In the genomic region with DNA sequence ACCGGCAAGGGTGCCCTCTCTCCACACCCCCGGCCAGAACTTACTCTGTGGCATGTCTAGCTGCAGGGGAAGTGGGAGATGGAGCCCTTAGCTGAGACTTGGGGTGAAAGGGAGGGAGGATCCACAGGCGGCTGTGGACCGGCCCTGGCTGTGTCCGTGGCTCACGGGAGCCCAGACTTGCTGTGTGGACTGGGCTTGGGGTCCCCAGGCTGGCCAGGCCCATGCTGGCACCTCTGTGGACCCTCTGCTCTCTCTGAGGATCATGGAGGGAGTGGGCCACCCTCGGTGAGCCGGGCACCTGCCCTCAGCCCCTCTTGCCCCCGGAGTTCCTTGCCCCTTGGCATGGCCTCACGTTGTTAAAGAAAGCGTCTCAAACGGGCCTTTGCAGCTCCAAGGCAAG, we compare ENCODE assay signal across 28 cellular contexts. TPM values are rescaled to one million over a fixed set of nuclear protein-coding genes. Genes with fewer than 3 reads are reported as not detected.
"Had no signal": no experiment of that assay in that cellular context is flagged by ENCODE, and none has a peak within 500 bp of the region (broad histone marks: within the 10 kb centered on the region; RNA-seq: fewer than 3 reads in every experiment).

No MANE protein-coding gene starts in this region.

- H3K9me3 Mint-ChIP-seq: activated B cell treated with CpG ODN at 0.5 μM for 24 hours; activated CD8-positive, alpha-beta T cell treated with anti-CD3 and anti-CD28 coated beads for 36 hours; activated T-cell treated with anti-CD3 and anti-CD28 coated beads, Interleukin-2, amount 50 U/mL, for 4 hours; activated T-helper 17 cell treated with anti-CD3 and anti-CD28 coated beads, Interleukin-2, amount 50 U/mL, for 72 hours; T-helper 2 cell treated with Interferon-gamma antibody and Interleukin-4, amounts not matched to agents 5 μg/mL and 100 μg/mL, for 36 hours had no signal

- H3K4me3 ChIP-seq: colonic mucosa, esophagus squamous epithelium had no signal

- H3K27ac ChIP-seq: colonic mucosa, epithelial cell of prostate, esophagus squamous epithelium, WERI-Rb-1 had no signal

- H3K9me3 ChIP-seq: colonic mucosa, esophagus squamous epithelium had no signal

- H3K4me3 Mint-ChIP-seq: activated B cell treated with CpG ODN at 0.5 μM for 24 hours; activated CD8-positive, alpha-beta T cell treated with anti-CD3 and anti-CD28 coated beads for 36 hours; activated naive CD8-positive, alpha-beta T cell; activated T-cell treated with anti-CD3 and anti-CD28 coated beads, Interleukin-2, amount 50 U/mL, for 4 hours; activated T-helper 17 cell treated with anti-CD3 and anti-CD28 coated beads, Interleukin-2, amount 50 U/mL, for 72 hours; T-helper 17 cell; T-helper 2 cell treated with Interferon-gamma antibody and Interleukin-4, amounts not matched to agents 5 μg/mL and 100 μg/mL, for 36 hours had no signal

- H3K36me3 ChIP-seq: colonic mucosa, esophagus squamous epithelium, WERI-Rb-1 had no signal

- H3K4me1 ChIP-seq: colonic mucosa had no signal

- H3K27ac Mint-ChIP-seq: activated B cell treated with CpG ODN at 0.5 μM for 24 hours; activated CD8-positive, alpha-beta T cell treated with anti-CD3 and anti-CD28 coated beads for 36 hours; activated naive CD8-positive, alpha-beta T cell; activated T-helper 17 cell treated with anti-CD3 and anti-CD28 coated beads, Interleukin-2, amount 50 U/mL, for 72 hours; T-helper 17 cell; T-helper 2 cell treated with Interferon-gamma antibody and Interleukin-4, amounts not matched to agents 5 μg/mL and 100 μg/mL, for 36 hours had no signal

- H3K27me3 Mint-ChIP-seq: activated CD8-positive, alpha-beta T cell treated with anti-CD3 and anti-CD28 coated beads for 36 hours; activated naive CD8-positive, alpha-beta T cell; activated T-helper 17 cell treated with anti-CD3 and anti-CD28 coated beads, Interleukin-2, amount 50 U/mL, for 72 hours had no signal

- H3K27me3 ChIP-seq: colonic mucosa had no signal

- ATAC-seq: activated CD4-positive, CD25-positive, alpha-beta regulatory T cell treated with anti-CD3 and anti-CD28 coated beads, Interleukin-2, amount 50 U/mL, for 24 hours; activated CD8-positive, alpha-beta T cell treated with anti-CD3 and anti-CD28 coated beads for 36 hours; activated T-cell treated with anti-CD3 and anti-CD28 coated beads, Interleukin-2, amount 50 U/mL, for 4 hours; activated T-helper 17 cell treated with anti-CD3 and anti-CD28 coated beads, Interleukin-2, amount 50 U/mL, for 72 hours; T-helper 17 cell had no signal

- H3K36me3 Mint-ChIP-seq: activated naive CD8-positive, alpha-beta T cell had no signal

- DNase-seq: activated B cell treated with CpG ODN at 0.5 μM for 24 hours; activated CD4-positive, alpha-beta T cell treated with anti-CD3 and anti-CD28 coated beads for 48 hours; activated CD4-positive, alpha-beta T cell treated with anti-CD3 and anti-CD28 coated beads, Interleukin-2, amount 50 U/mL, for 1 hour; activated CD4-positive, alpha-beta T cell treated with anti-CD3 and anti-CD28 coated beads, Interleukin-2, amount 50 U/mL, for 48 hours; activated CD8-positive, alpha-beta memory T cell treated with anti-CD3 and anti-CD28 coated beads for 24 hours; activated CD8-positive, alpha-beta T cell treated with anti-CD3 and anti-CD28 coated beads for 36 hours; activated effector memory CD4-positive, alpha-beta T cell treated with Interleukin-2 at 50 U/mL for 16 hours; activated gamma-delta T cell treated with Interleukin-2 at 50 U/mL for 16 hours; activated naive CD4-positive, alpha-beta T cell treated with anti-CD3 and anti-CD28 coated beads, Interleukin-2, amount 50 U/mL, for 16 hours; activated naive CD4-positive, alpha-beta T cell treated with Interleukin-2 at 50 U/mL for 16 hours; activated T-cell treated with anti-CD3 and anti-CD28 coated beads, Interleukin-2, amount 50 U/mL, for 4 hours; amniotic stem cell; central memory CD4-positive, alpha-beta T cell; cerebellar nuclear complex; colonic mucosa; effector CD8-positive, alpha-beta T cell; esophagus squamous epithelium; foreskin melanocyte; T-helper 1 cell; T-helper 17 cell; T1000; WERI-Rb-1 had no signal

RNA-seq across cellular contexts. Expression of a gene that starts 8.9 kb away (rescaled TPM):
- total RNA-seq: activated B cell treated with CpG ODN at 0.5 μM for 24 hours; activated CD8-positive, alpha-beta T cell treated with anti-CD3 and anti-CD28 coated beads for 36 hours; activated T-helper 17 cell treated with anti-CD3 and anti-CD28 coated beads, Interleukin-2, amount 50 U/mL, for 72 hours had no signal

RNA-seq across cellular contexts. Expression of a gene that starts 57.4 kb away (rescaled TPM):
- polyA plus RNA-seq: fibroblast of lung had no signal
